ENCODE assay signal across 1 cellular context in genomic region chr17:38550661-38551060, GRCh38.
TF ChIP-seq lines count a peak whose summit lies in the region.

No MANE protein-coding gene starts in this region.

TF ChIP-seq in GM23338, 12 proteins besides CTCF, POLR2A, EP300 and RAD21 (continued from another document):
- TF ChIP-seq, protein P1, sequence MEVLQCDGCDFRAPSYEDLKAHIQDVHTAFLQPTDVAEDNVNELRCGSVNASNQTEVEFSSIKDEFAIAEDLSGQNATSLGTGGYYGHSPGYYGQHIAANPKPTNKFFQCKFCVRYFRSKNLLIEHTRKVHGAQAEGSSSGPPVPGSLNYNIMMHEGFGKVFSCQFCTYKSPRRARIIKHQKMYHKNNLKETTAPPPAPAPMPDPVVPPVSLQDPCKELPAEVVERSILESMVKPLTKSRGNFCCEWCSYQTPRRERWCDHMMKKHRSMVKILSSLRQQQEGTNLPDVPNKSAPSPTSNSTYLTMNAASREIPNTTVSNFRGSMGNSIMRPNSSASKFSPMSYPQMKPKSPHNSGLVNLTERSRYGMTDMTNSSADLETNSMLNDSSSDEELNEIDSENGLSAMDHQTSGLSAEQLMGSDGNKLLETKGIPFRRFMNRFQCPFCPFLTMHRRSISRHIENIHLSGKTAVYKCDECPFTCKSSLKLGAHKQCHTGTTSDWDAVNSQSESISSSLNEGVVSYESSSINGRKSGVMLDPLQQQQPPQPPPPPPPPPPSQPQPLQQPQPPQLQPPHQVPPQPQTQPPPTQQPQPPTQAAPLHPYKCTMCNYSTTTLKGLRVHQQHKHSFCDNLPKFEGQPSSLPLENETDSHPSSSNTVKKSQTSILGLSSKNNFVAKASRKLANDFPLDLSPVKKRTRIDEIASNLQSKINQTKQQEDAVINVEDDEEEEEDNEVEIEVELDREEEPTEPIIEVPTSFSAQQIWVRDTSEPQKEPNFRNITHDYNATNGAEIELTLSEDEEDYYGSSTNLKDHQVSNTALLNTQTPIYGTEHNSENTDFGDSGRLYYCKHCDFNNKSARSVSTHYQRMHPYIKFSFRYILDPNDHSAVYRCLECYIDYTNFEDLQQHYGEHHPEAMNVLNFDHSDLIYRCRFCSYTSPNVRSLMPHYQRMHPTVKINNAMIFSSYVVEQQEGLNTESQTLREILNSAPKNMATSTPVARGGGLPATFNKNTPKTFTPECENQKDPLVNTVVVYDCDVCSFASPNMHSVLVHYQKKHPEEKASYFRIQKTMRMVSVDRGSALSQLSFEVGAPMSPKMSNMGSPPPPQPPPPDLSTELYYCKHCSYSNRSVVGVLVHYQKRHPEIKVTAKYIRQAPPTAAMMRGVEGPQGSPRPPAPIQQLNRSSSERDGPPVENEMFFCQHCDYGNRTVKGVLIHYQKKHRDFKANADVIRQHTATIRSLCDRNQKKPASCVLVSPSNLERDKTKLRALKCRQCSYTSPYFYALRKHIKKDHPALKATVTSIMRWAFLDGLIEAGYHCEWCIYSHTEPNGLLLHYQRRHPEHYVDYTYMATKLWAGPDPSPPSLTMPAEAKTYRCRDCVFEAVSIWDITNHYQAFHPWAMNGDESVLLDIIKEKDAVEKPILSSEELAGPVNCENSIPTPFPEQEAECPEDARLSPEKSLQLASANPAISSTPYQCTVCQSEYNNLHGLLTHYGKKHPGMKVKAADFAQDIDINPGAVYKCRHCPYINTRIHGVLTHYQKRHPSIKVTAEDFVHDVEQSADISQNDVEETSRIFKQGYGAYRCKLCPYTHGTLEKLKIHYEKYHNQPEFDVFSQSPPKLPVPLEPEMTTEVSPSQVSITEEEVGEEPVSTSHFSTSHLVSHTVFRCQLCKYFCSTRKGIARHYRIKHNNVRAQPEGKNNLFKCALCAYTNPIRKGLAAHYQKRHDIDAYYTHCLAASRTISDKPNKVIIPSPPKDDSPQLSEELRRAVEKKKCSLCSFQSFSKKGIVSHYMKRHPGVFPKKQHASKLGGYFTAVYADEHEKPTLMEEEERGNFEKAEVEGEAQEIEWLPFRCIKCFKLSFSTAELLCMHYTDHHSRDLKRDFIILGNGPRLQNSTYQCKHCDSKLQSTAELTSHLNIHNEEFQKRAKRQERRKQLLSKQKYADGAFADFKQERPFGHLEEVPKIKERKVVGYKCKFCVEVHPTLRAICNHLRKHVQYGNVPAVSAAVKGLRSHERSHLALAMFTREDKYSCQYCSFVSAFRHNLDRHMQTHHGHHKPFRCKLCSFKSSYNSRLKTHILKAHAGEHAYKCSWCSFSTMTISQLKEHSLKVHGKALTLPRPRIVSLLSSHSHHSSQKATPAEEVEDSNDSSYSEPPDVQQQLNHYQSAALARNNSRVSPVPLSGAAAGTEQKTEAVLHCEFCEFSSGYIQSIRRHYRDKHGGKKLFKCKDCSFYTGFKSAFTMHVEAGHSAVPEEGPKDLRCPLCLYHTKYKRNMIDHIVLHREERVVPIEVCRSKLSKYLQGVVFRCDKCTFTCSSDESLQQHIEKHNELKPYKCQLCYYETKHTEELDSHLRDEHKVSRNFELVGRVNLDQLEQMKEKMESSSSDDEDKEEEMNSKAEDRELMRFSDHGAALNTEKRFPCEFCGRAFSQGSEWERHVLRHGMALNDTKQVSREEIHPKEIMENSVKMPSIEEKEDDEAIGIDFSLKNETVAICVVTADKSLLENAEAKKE (CRISPR knock-in tag; IDR thresholded peaks at IDR 0.05) = no peak
- TF ChIP-seq ZNF114 (CRISPR knock-in tag; IDR thresholded peaks at IDR 0.05) (no peak), EZH2phosphoT487 (IDR thresholded peaks at IDR 0.05; ENCODE audit: unreplicated experiment) (no peak), ZNF331 (CRISPR knock-in tag; IDR thresholded peaks at IDR 0.05; ENCODE audit: low read depth) (no peak), JUNB (IDR thresholded peaks at IDR 0.05; ENCODE audit: unreplicated experiment) (no peak), ETS1 (IDR thresholded peaks at IDR 0.05) (no peak), STAT1 (IDR thresholded peaks at IDR 0.05; ENCODE audit: unreplicated experiment) (no peak), POLR2AphosphoS5 (IDR thresholded peaks at IDR 0.05; ENCODE audit: low read depth) (no peak)
